Comparison of ENCODE assay signal across 17 cellular contexts in the genomic region with DNA sequence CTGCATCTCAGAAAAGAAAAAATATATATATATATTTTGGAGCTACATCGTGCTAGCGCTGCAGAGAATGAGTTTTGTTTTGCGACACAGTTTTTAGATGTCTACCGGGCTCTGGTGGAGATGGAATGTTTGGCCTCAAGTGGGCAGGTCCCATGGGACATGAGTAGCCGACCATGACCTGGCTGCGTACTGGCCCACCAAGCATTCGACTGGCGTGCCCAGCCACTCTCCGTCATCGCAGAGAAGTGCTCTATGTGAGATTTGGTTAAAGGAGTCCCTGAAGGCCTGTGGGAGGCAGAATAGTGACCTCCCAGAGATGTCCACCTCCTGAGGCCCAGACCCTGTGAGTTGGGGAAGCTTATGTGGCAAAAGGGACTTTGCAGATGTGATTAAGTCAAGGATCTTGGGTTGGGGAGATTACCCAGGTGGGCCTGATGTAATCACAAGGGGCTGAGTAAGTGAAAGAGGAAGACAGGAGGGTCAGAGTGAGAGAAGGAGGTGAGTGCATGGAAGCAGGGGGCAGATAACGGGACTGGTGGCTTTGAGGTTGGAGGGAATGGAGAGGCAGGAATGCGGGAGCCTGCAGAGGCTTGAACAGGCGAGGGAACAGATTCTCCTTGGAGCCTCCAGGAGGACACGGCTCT. TPM values are rescaled to one million over a fixed set of nuclear protein-coding genes. Genes with fewer than 3 reads are reported as not detected.
DNase-seq lines count a peak whose midpoint lies in the region; ATAC-seq, FAIRE-seq and TF ChIP-seq lines count a peak whose summit lies in the region.
"Had no signal": no experiment of that assay in that cellular context is flagged by ENCODE, and none has a peak within 500 bp of the region (broad histone marks: within the 10 kb centered on the region; RNA-seq: fewer than 3 reads in every experiment).

No MANE protein-coding gene starts in this region.

- H3K36me3 Mint-ChIP-seq in CD14-positive monocyte (peaks cover 39 to 43% of the 10 kb centered on the region in 2 donors), naive B cell (no peaks in the 10 kb centered on the region), nephron progenitor cell (ENCODE audit: low read depth) (peaks cover 5% of the 10 kb centered on the region)

- POLR2A ChIA-PET in OCI-LY7 (lab: Charles Lee): interaction anchor here (0.7 to 1.0 kb wide), 3 partner anchors 18 to 1016 kb away, joined by 3 to 6 read pairs (median 3); no protein-coding TSS in a partner anchor

- peak; percentile 41 to 46 for ATAC-seq in naive B cell (ENCODE audit: low read depth in 2 of 2)

- CTCF ChIA-PET in OCI-LY7 (lab: Charles Lee; ENCODE audit: unreplicated experiment): no interaction called here

- peak; percentile 83 for FAIRE-seq in GM19239 (lab: Jason Lieb, UNC)
- FAIRE-seq: A204.1, H1 had no signal

- DNase-seq in CD14-positive monocyte (ENCODE audit: low spot score): no peak
- DNase-seq in GM19239 (ENCODE audit: insufficient read length, low spot score): no peak
- peak; percentile 9 for DNase-seq in OCI-LY7 (ENCODE audit: low spot score)
- no peak for DNase-seq in naive B cell
- DNase-seq in GOT3 (lab: John Stamatoyannopoulos, UW): no peak
- DNase-seq in NCI-H146 (lab: John Stamatoyannopoulos, UW): no peak
- no peak for DNase-seq in nephron progenitor cell
- no peak for DNase-seq in islet precursor cell
- DNase-seq: COR-L47, NCI-H1092 treated with DMSO at 0.1 percent for 48 hours, NCI-H187, NCI-H345, NCI-H526 treated with DMSO at 0.1 percent for 48 hours had no signal

- H3K79me2 ChIP-seq in OCI-LY7 (ENCODE audit: insufficient read depth, low read depth, low read length): no peaks in the 10 kb centered on the region

- H3K9me2 ChIP-seq in OCI-LY7 (ENCODE audit: insufficient read depth, low read length): no peaks in the 10 kb centered on the region

- H4K20me1 ChIP-seq in OCI-LY7 (ENCODE audit: insufficient read depth, low read length): no peaks in the 10 kb centered on the region

- H3K27ac ChIP-seq in OCI-LY7 (ENCODE audit: low read depth, low read length, poor library complexity, severe bottlenecking): no peak overlapping the region
- H3K27ac ChIP-seq: C4-2B had no signal

- H3K36me3 ChIP-seq in OCI-LY7 (ENCODE audit: insufficient read depth, low read length): no peaks in the 10 kb centered on the region

- intact Hi-C loops in CD14-positive monocyte (cut with micrococcal nuclease) (loop anchor here in 1 of 2 donors (5.0 kb wide), 1 partner anchor 240 kb away; no protein-coding TSS in a partner anchor), OCI-LY7 (cut with micrococcal nuclease; ENCODE audit: unreplicated experiment) (no loop called here)

- no peak for TF ChIP-seq CTCF in CD14-positive monocyte (IDR thresholded peaks at IDR 0.05)
- TF ChIP-seq CTCF in OCI-LY7 (conservative IDR thresholded peaks at IDR 0.05; ENCODE audit: low read length): no peak
- no peak for TF ChIP-seq CTCF in nephron progenitor cell (IDR thresholded peaks at IDR 0.05)

- H3K27ac Mint-ChIP-seq in CD14-positive monocyte (peak overlapping the region; percentile 83 to 98 (median 96)), naive B cell (peak overlapping the region in 4 of 6 donors; percentile 23 to 80 (median 54)), nephron progenitor cell (no peak overlapping the region)

- no peaks in the 10 kb centered on the region for H3K9me3 ChIP-seq in OCI-LY7 (ENCODE audit: low read length)

- peak overlapping the region; percentile 41; the same call in 1 of the 2 replicates for H3K4me2 ChIP-seq in OCI-LY7 (ENCODE audit: low read length)

- H3K4me1 Mint-ChIP-seq in CD14-positive monocyte (peaks cover 65% of the 10 kb centered on the region), naive B cell (peaks cover 21 to 36% (median 34%) of the 10 kb centered on the region in 3 donors), nephron progenitor cell (no peaks in the 10 kb centered on the region)

- peak overlapping the region; percentile 87 to 95 for H3K4me3 Mint-ChIP-seq in CD14-positive monocyte
- H3K4me3 Mint-ChIP-seq in naive B cell: peak overlapping the region; percentile 1 to 83 (median 60)
- H3K4me3 Mint-ChIP-seq in nephron progenitor cell: no peak overlapping the region

- H3K9me3 Mint-ChIP-seq in CD14-positive monocyte (peaks cover 0 to 3% (median 2%) of the 10 kb centered on the region in 7 donors), naive B cell (peaks cover 0 to 6% (median 2%) of the 10 kb centered on the region in 7 donors), nephron progenitor cell (peaks cover 92% of the 10 kb centered on the region)

- no TSS peak for BruUV-seq in OCI-LY7 (replicated peaks; lab: Mats Ljungman, UMichigan)

- peaks cover 0 to 6% (median 2%) of the 10 kb centered on the region in 3 donors for H3K27me3 Mint-ChIP-seq in CD14-positive monocyte (ENCODE audit: low read depth in 3 of 3)
- peaks cover 0 to 12% (median 0%) of the 10 kb centered on the region in 3 donors for H3K27me3 Mint-ChIP-seq in naive B cell
- H3K27me3 Mint-ChIP-seq in nephron progenitor cell (ENCODE audit: low read depth, poor library complexity): peaks cover 11% of the 10 kb centered on the region

- H2AFZ ChIP-seq in OCI-LY7 (ENCODE audit: low read length): no peak overlapping the region

- H3K4me3 ChIP-seq in OCI-LY7 (ENCODE audit: low read depth, low read length, poor library complexity, severe bottlenecking): no peak overlapping the region
- H3K4me3 ChIP-seq: K562 had no signal

- peaks cover 30% of the 10 kb centered on the region for H3K4me1 ChIP-seq in OCI-LY7 (ENCODE audit: insufficient read depth, low read length, poor library complexity, severe bottlenecking)

RNA-seq across cellular contexts. Expression of a gene that starts 0.8 kb away (rescaled TPM):
- polyA plus RNA-seq in CD14-positive monocyte (10 to 100 TPM; 35.8 to 58.0 TPM), naive B cell (ENCODE audit: low read depth in 6 of 6) (under 1 TPM in 2 of 6 donors, not detected in 4; 0.16 to 0.48 TPM)
- total RNA-seq in OCI-LY7 (2014; rRNA removed; shearing (Covaris generic)): 0.82 and 1.4 TPM in 2 replicates
- 3.0 and 6.2 TPM in 2 replicates for total RNA-seq in OCI-LY7 (2022)
- total RNA-seq: H1, K562 had no signal
- polyA plus RNA-seq: H1, K562 had no signal

RNA-seq across cellular contexts. Expression of a gene that starts 31.7 kb away (rescaled TPM):
- polyA plus RNA-seq in CD14-positive monocyte (10 to 100 TPM; 27.2 to 60.6 TPM), naive B cell (ENCODE audit: low read depth in 6 of 6) (10 to 100 TPM; 23.7 to 35.7 (median 27.9) TPM)
- not detected in 2 replicates for total RNA-seq in OCI-LY7 (2014; rRNA removed; shearing (Covaris generic))
- 4.5 and 5.8 TPM in 2 replicates for total RNA-seq in OCI-LY7 (2022)
- total RNA-seq: H1, K562 had no signal
- polyA plus RNA-seq: H1, K562 had no signal

Comparison
In these comparisons a context has a peak if more than half of its experiments do, and no peak if none do; other contexts are left out.
1. RNA of a gene that starts 0.8 kb away (polyA plus RNA-seq): 35.8 to 58.0 TPM in CD14-positive monocyte; 0.16 to 0.48 TPM in naive B cell; every median in the first group is over 10 times any median in the second.